In genomic region chr14:103576371-103577024, GRCh38 we compare ENCODE assay signal across 8 cellular contexts. TPM values are rescaled to one million over a fixed set of nuclear protein-coding genes. Genes with fewer than 3 reads are reported as not detected.
DNase-seq lines count a peak whose midpoint lies in the region; ATAC-seq and TF ChIP-seq lines count a peak whose summit lies in the region.

No MANE protein-coding gene starts in this region.

- TF ChIP-seq RAD21 in Ishikawa (IDR thresholded peaks at IDR 0.05; ENCODE audit: low read depth) = no peak

- no peaks in the 10 kb centered on the region for H3K9me3 ChIP-seq in left ventricle myocardium inferior (replicated peaks)

- TF ChIP-seq CTCF in 22Rv1 (IDR thresholded peaks at IDR 0.05) = no peak
- no peak for TF ChIP-seq CTCF in left ventricle myocardium inferior (IDR thresholded peaks at IDR 0.05; ENCODE audit: borderline replicate concordance)

- ATAC-seq in HG02981 (IDR thresholded peaks at IDR 0.05; ENCODE audit: unreplicated experiment) = no peak
- ATAC-seq in GM19023 (IDR thresholded peaks at IDR 0.05; ENCODE audit: unreplicated experiment) = no peak

- DNase-seq in left ventricle myocardium inferior (peak; percentile 87), pulmonary artery endothelial cell (ENCODE audit: low read depth, low spot score) (peak; percentile 80), cortex of kidney (lab: John Stamatoyannopoulos, UW) (no peak)

- H3K27ac ChIP-seq in 22Rv1 (peak overlapping the region; percentile 76), angular gyrus (ENCODE audit: low read depth, low read length) (peak overlapping the region; percentile 84), left ventricle myocardium inferior (replicated peaks) (peak overlapping the region; percentile 74)

- TF ChIP-seq EP300 in Ishikawa (IDR thresholded peaks at IDR 0.05; ENCODE audit: borderline replicate concordance) = no peak

- H3K27me3 ChIP-seq in left ventricle myocardium inferior (ENCODE audit: low read depth) = no peaks in the 10 kb centered on the region

- peaks cover 53% of the 10 kb centered on the region for H3K4me1 ChIP-seq in left ventricle myocardium inferior

- intact Hi-C loops in left ventricle myocardium inferior (cut with micrococcal nuclease) = no loop called here

- H3K4me3 ChIP-seq in left ventricle myocardium inferior = peak overlapping the region; percentile 30

- H3K36me3 ChIP-seq in left ventricle myocardium inferior = peaks cover 46% of the 10 kb centered on the region

TF ChIP-seq in Ishikawa, 13 proteins besides CTCF, POLR2A, EP300 and RAD21:
- TF ChIP-seq YY1 (IDR thresholded peaks at IDR 0.05; ENCODE audit: low read depth) (no peak), CREB1 (IDR thresholded peaks at IDR 0.05; ENCODE audit: low read depth) (no peak), NFIC (IDR thresholded peaks at IDR 0.05) (peak; percentile 81)
TF ChIP-seq in Ishikawa: peak in this region for 1.

RNA-seq across cellular contexts. Expression of gene COA8, which starts 13.7 kb away (rescaled TPM):
- total RNA-seq in left ventricle myocardium inferior = 48.3 TPM
- total RNA-seq in pulmonary artery endothelial cell = 19.3 and 29.5 TPM in 2 replicates

RNA-seq across cellular contexts. Expression of gene BAG5, which starts 14.0 kb away (rescaled TPM):
- 16.7 TPM for total RNA-seq in left ventricle myocardium inferior
- total RNA-seq in pulmonary artery endothelial cell = 33.8 and 38.4 TPM in 2 replicates

RNA-seq across cellular contexts. Expression of gene TRMT61A, which starts 47.5 kb away (rescaled TPM):
- 5.9 TPM for total RNA-seq in left ventricle myocardium inferior
- 7.9 and 9.7 TPM in 2 replicates for total RNA-seq in pulmonary artery endothelial cell

RNA-seq across cellular contexts. Expression of gene KLC1, which starts 52.5 kb away (rescaled TPM):
- total RNA-seq in left ventricle myocardium inferior (137 TPM), pulmonary artery endothelial cell (170 and 258 TPM in 2 replicates)

RNA-seq across cellular contexts. Expression of gene CKB, which starts 53.9 kb away (rescaled TPM):
- total RNA-seq in left ventricle myocardium inferior (661 TPM), pulmonary artery endothelial cell (3.4 and 3.9 TPM in 2 replicates)
